1 cellular context compared by ENCODE assay signal in the genomic region with DNA sequence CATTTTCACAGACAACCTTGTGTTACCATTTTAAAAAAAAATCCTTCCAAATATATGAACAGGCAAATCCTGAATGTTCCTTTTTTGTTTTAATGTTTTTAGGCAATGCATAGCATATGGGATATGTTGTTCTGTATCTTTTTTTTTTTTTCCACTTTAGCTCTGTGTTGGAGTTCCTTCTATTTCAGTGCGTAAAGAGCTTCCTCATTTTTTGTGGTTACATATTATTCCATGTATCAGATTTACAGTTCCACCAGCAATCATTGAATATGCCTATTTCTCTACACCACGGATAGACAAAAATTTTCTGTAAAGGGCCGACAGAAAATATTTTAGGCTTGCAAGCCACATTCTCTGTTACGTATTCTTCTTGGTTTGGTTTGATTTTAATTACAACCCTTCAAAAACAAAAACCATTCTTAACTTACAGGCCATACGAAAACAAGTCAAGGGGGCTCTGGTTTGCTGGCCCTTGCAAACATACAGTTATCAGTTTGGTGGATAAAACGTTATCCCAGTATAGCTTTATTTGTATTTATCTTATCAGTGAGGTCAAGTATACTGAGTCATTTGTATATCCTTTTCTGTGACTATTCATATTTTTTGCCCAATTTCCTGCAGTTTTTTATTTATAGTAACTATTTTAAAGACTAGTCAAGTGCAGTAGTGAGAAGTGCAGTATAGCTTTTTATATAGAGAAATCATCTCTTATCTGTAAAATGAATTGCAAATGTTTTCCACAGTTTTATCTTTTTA.
TF ChIP-seq lines count a peak whose summit lies in the region.

No MANE protein-coding gene starts in this region.

TF ChIP-seq in WTC11, 78 proteins besides CTCF, POLR2A, EP300 and RAD21 (continued from another document):
- TF ChIP-seq ARID4B (CRISPR knock-in tag; IDR thresholded peaks at IDR 0.05; ENCODE audit: borderline replicate concordance), result no peak
- TF ChIP-seq ZNF121 (CRISPR knock-in tag; IDR thresholded peaks at IDR 0.05), result no peak
- TF ChIP-seq, protein P1, sequence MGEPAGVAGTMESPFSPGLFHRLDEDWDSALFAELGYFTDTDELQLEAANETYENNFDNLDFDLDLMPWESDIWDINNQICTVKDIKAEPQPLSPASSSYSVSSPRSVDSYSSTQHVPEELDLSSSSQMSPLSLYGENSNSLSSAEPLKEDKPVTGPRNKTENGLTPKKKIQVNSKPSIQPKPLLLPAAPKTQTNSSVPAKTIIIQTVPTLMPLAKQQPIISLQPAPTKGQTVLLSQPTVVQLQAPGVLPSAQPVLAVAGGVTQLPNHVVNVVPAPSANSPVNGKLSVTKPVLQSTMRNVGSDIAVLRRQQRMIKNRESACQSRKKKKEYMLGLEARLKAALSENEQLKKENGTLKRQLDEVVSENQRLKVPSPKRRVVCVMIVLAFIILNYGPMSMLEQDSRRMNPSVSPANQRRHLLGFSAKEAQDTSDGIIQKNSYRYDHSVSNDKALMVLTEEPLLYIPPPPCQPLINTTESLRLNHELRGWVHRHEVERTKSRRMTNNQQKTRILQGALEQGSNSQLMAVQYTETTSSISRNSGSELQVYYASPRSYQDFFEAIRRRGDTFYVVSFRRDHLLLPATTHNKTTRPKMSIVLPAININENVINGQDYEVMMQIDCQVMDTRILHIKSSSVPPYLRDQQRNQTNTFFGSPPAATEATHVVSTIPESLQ (CRISPR knock-in tag; IDR thresholded peaks at IDR 0.05), result no peak
- TF ChIP-seq TEAD4 (CRISPR knock-in tag; IDR thresholded peaks at IDR 0.05), result no peak
- no peak for TF ChIP-seq ESRRA (CRISPR knock-in tag; IDR thresholded peaks at IDR 0.05; ENCODE audit: borderline replicate concordance)
- TF ChIP-seq MYBL2 (CRISPR knock-in tag; IDR thresholded peaks at IDR 0.05), result no peak
